24 cellular contexts compared by ENCODE assay signal in the genomic region with DNA sequence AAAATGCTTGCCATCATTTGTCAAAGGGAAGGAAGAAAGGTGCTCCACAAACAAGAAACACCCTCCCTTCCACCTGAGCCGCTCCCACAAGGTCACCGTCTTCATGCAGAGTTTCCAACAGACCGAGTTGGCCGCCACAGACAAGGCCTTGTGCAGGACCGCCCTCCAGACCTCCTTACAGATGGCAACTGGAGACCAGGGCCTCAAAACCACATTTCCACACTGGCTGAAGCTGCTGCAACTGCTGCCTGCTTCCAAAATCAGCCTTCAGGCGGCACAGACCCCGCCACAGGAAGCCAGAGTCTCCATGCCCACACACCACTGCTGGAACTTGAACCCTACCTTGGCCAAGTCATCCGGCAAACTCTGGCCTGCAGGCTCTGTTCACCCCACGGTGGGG. TPM values are rescaled to one million over a fixed set of nuclear protein-coding genes. Genes with fewer than 3 reads are reported as not detected.
DNase-seq lines count a peak whose midpoint lies in the region; ATAC-seq, FAIRE-seq and TF ChIP-seq lines count a peak whose summit lies in the region.
"Had no signal": no experiment of that assay in that cellular context is flagged by ENCODE, and none has a peak within 500 bp of the region (broad histone marks: within the 10 kb centered on the region; RNA-seq: fewer than 3 reads in every experiment).

No MANE protein-coding gene starts in this region.

- in situ Hi-C loops in HepG2 (cut with HindIII; ENCODE audit: extremely low pct_ligation_motif_present, low pct_unique_long_range_greater_than_20kb) = no loop called here
- in situ Hi-C loops in Panc1 (cut with HindIII; ENCODE audit: low pct_unique_long_range_greater_than_20kb, low sequenced_read_pairs) = no loop called here

- H3K9me3 ChIP-seq in HepG2 (ENCODE audit: low read length) (no peaks in the 10 kb centered on the region), right lobe of liver (no peaks in the 10 kb centered on the region), Panc1 (ENCODE audit: control insufficient read depth, insufficient read depth, low read depth, low read length) (no peaks in the 10 kb centered on the region), thyroid gland (no peaks in the 10 kb centered on the region), prostate gland (no peaks in the 10 kb centered on the region)
- no peaks in the 10 kb centered on the region for H3K9me3 ChIP-seq in naive thymus-derived CD4-positive, alpha-beta T cell (ENCODE audit: control insufficient read depth in 2 of 3, low read length in 3 of 3)

- 93% methylated on average over 6 of the region's 9 CpGs for WGBS in HepG2 (ENCODE audit: low lambda C conversion rate)
- 92% methylated on average over 2 of the region's 9 CpGs for WGBS in right lobe of liver (ENCODE audit: insufficient coverage, low coverage, low lambda C conversion rate, missing lambda C conversion rate)
- WGBS in thyroid gland, 2 donors = 88 to 95% methylated on average over 9 of the region's 9 CpGs
- 75% methylated on average over 9 of the region's 9 CpGs for WGBS in prostate gland

- no peaks in the 10 kb centered on the region; the same call in 1 of the 2 replicates for H4K20me1 ChIP-seq in HepG2 (ENCODE audit: insufficient read depth, low read length)

- H3K4me3 Mint-ChIP-seq in naive thymus-derived CD4-positive, alpha-beta T cell = peak overlapping the region in 1 of 10 donors; percentile 25
- H3K4me3 Mint-ChIP-seq: CD4-positive, alpha-beta T cell had no signal

- peaks cover 20% of the 10 kb centered on the region for H3K4me1 ChIP-seq in HepG2 (ENCODE audit: insufficient read depth, low read length)
- peaks cover 0 to 3% (median under 1%) of the 10 kb centered on the region in 4 donors for H3K4me1 ChIP-seq in right lobe of liver
- peaks cover 25% of the 10 kb centered on the region for H3K4me1 ChIP-seq in Panc1 (ENCODE audit: control insufficient read depth, insufficient read depth, low read length)
- peaks cover 4 to 33% of the 10 kb centered on the region in 2 donors for H3K4me1 ChIP-seq in naive thymus-derived CD4-positive, alpha-beta T cell (ENCODE audit: control insufficient read depth in 2 of 2, insufficient read depth in 2 of 2, low read length in 2 of 2)
- peaks cover 35 to 40% of the 10 kb centered on the region in 2 donors for H3K4me1 ChIP-seq in thyroid gland
- peaks cover 14% of the 10 kb centered on the region for H3K4me1 ChIP-seq in prostate gland (replicated peaks)

- peaks cover 28 to 66% of the 10 kb centered on the region in 2 experiments for H3K36me3 ChIP-seq in HepG2 (replicated peaks in 1 of 2; ENCODE audit: control insufficient read depth in 1 of 2, insufficient read depth in 2 of 2, low read length in 2 of 2)
- H3K36me3 ChIP-seq in right lobe of liver = peaks cover 0 to 43% (median 7%) of the 10 kb centered on the region in 4 donors
- peaks cover 4% of the 10 kb centered on the region; the same call in 1 of the 2 replicates for H3K36me3 ChIP-seq in Panc1 (ENCODE audit: control insufficient read depth, insufficient read depth, low read length)
- peaks cover 0 to 49% (median 8%) of the 10 kb centered on the region in 3 experiments for H3K36me3 ChIP-seq in naive thymus-derived CD4-positive, alpha-beta T cell (ENCODE audit: control insufficient read depth in 2 of 3, insufficient read depth in 3 of 3, low read length in 3 of 3)
- H3K36me3 ChIP-seq in thyroid gland = peaks cover 10 to 41% of the 10 kb centered on the region in 2 donors
- H3K36me3 ChIP-seq in prostate gland = peaks cover 0 to 5% of the 10 kb centered on the region in 2 donors

- H3K27ac ChIP-seq in HepG2 (ENCODE audit: extremely low read length, insufficient read depth, low read length) (no peak overlapping the region), right lobe of liver (no peak overlapping the region), Panc1 (ENCODE audit: low read length) (no peak overlapping the region), thyroid gland (peak overlapping the region; percentile 86 to 92 (median 88)), prostate gland (peak overlapping the region in 1 of 2 donors; percentile 0)
- no peak overlapping the region for H3K27ac ChIP-seq in naive thymus-derived CD4-positive, alpha-beta T cell (ENCODE audit: low read depth, low read length)

- TF ChIP-seq EP300 in HepG2 (IDR thresholded peaks at IDR 0.05; ENCODE audit: low read depth in 2 of 2, low read length in 2 of 2) = no peak
- no peak for TF ChIP-seq EP300 in HepG2 (CRISPR knock-in tag; IDR thresholded peaks at IDR 0.05; ENCODE audit: borderline replicate concordance)

- no peaks in the 10 kb centered on the region; a peak in 1 of 5 replicates for H3K27me3 ChIP-seq in HepG2 (ENCODE audit: control insufficient read depth in 1 of 2, insufficient read depth in 2 of 2, low read length in 2 of 2)
- no peaks in the 10 kb centered on the region for H3K27me3 ChIP-seq in right lobe of liver
- H3K27me3 ChIP-seq in Panc1 (ENCODE audit: control insufficient read depth, insufficient read depth, low read length) = no peaks in the 10 kb centered on the region
- H3K27me3 ChIP-seq in naive thymus-derived CD4-positive, alpha-beta T cell (ENCODE audit: control insufficient read depth in 2 of 2, insufficient read depth in 2 of 2, low read length in 2 of 2) = no peaks in the 10 kb centered on the region
- no peaks in the 10 kb centered on the region for H3K27me3 ChIP-seq in thyroid gland
- H3K27me3 ChIP-seq in prostate gland (replicated peaks; ENCODE audit: insufficient read depth) = no peaks in the 10 kb centered on the region

- H3K4me2 ChIP-seq in HepG2 (ENCODE audit: low read depth, low read length) = no peak overlapping the region

- intact Hi-C loops in HepG2 (cut with micrococcal nuclease; ENCODE audit: unreplicated experiment) (no loop called here), right lobe of liver (cut with DNase I) (no loop called here), Panc1 (cut with micrococcal nuclease; ENCODE audit: unreplicated experiment) (no loop called here), thyroid gland (cut with DNase I) (no loop called here), prostate gland (cut with DNase I) (no loop called here)
- intact Hi-C loops in naive thymus-derived CD4-positive, alpha-beta T cell (cut with micrococcal nuclease) = no loop called here

- peaks cover 9 to 32% (median 18%) of the 10 kb centered on the region in 5 donors for H3K36me3 Mint-ChIP-seq in naive thymus-derived CD4-positive, alpha-beta T cell

- DNase-seq in HepG2 (ENCODE audit: low spot score) (no peak), right lobe of liver (no peak), Panc1 (ENCODE audit: low read depth, low spot score) (no peak), thyroid gland (no peak), retina (no peak), DMS79 treated with DMSO at 0.1 percent for 48 hours (lab: John Stamatoyannopoulos, UW) (no peak), prostate gland (ENCODE audit: low spot score) (no peak)
- no peak for DNase-seq in naive thymus-derived CD4-positive, alpha-beta T cell
- DNase-seq: CD4-positive, alpha-beta T cell; COR-L47; DMS53; NCI-H1105 treated with DMSO at 0.1 percent for 48 hours; NCI-H146; NCI-H2029; NCI-H446 treated with DMSO at 0.1 percent for 48 hours; NCI-H526 treated with DMSO at 0.1 percent for 48 hours; SHP77 treated with DMSO at 0.1 percent for 48 hours had no signal

- H3K4me3 ChIP-seq in HepG2 (replicated peaks in 1 of 3; ENCODE audit: insufficient read depth in 1 of 3, low read depth in 2 of 3, low read length in 3 of 3) (no peak overlapping the region), right lobe of liver (no peak overlapping the region), Panc1 (ENCODE audit: low read depth in 2 of 2, low read length in 2 of 2) (no peak overlapping the region), thyroid gland (replicated peaks in 1 of 3) (no peak overlapping the region), prostate gland (no peak overlapping the region)
- H3K4me3 ChIP-seq in naive thymus-derived CD4-positive, alpha-beta T cell (ENCODE audit: low read length) = no peak overlapping the region
- H3K4me3 ChIP-seq: GM12878 had no signal

- H3K4me1 Mint-ChIP-seq in naive thymus-derived CD4-positive, alpha-beta T cell = peaks cover 21 to 42% (median 33%) of the 10 kb centered on the region in 7 donors

- no TSS peak for BruUV-seq in HepG2 (replicated peaks; lab: Mats Ljungman, UMichigan)
- TSS peak; percentile 27 for BruUV-seq in Panc1 (replicated peaks; lab: Mats Ljungman, UMichigan)

- H3K27me3 Mint-ChIP-seq in naive thymus-derived CD4-positive, alpha-beta T cell = no peaks in the 10 kb centered on the region
- H3K27me3 Mint-ChIP-seq: CD4-positive, alpha-beta T cell had no signal

- peak overlapping the region in 5 of 9 donors; percentile 24 to 91 (median 57) for H3K27ac Mint-ChIP-seq in naive thymus-derived CD4-positive, alpha-beta T cell

- H3K79me2 ChIP-seq in HepG2 (ENCODE audit: insufficient read depth, low read length) = peaks cover 29% of the 10 kb centered on the region

- TF ChIP-seq POLR2A in HepG2 (IDR thresholded peaks at IDR 0.05; ENCODE audit: insufficient read depth in 1 of 2, low read depth in 2 of 2, low read length in 2 of 2) = no peak
- TF ChIP-seq POLR2A in right lobe of liver (IDR thresholded peaks at IDR 0.05) = no peak
- TF ChIP-seq POLR2A in thyroid gland (IDR thresholded peaks at IDR 0.05) = no peak
- TF ChIP-seq POLR2A in prostate gland (IDR thresholded peaks at IDR 0.05) = no peak

- no peak for TF ChIP-seq CTCF in HepG2 (CRISPR knock-in tag; IDR thresholded peaks at IDR 0.05)
- TF ChIP-seq CTCF in right lobe of liver (IDR thresholded peaks at IDR 0.05) = no peak
- TF ChIP-seq CTCF in Panc1 (IDR thresholded peaks at IDR 0.05) = no peak
- no peak for TF ChIP-seq CTCF in thyroid gland (IDR thresholded peaks at IDR 0.05)
- no peak for TF ChIP-seq CTCF in prostate gland (IDR thresholded peaks at IDR 0.05)

- peaks cover 0 to 4% (median 0%) of the 10 kb centered on the region in 11 donors for H3K9me3 Mint-ChIP-seq in naive thymus-derived CD4-positive, alpha-beta T cell
- H3K9me3 Mint-ChIP-seq: CD4-positive, alpha-beta T cell had no signal

- FAIRE-seq in HepG2 (lab: Jason Lieb, UNC) = no peak
- FAIRE-seq: G401.6, GM12878 had no signal

- no peak overlapping the region for H2AFZ ChIP-seq in HepG2 (ENCODE audit: low read length)

- H3K9ac ChIP-seq in HepG2 (ENCODE audit: insufficient read depth, low read depth, low read length) = no peak overlapping the region

- ATAC-seq in HepG2 = no peak
- ATAC-seq in right lobe of liver = no peak
- no peak for ATAC-seq in Panc1
- no peak for ATAC-seq in naive thymus-derived CD4-positive, alpha-beta T cell
- ATAC-seq: GM12878, HCT116 had no signal

- POLR2A ChIA-PET in HepG2 (lab: Yijun Ruan, JAX) = no interaction called here
- POLR2A ChIA-PET in Panc1 (lab: Charles Lee) = no interaction called here
- POLR2A ChIA-PET in naive thymus-derived CD4-positive, alpha-beta T cell (lab: Charles Lee) = interaction anchor here (0.6 to 0.7 kb wide), 2 partner anchors 33 to 75 kb away, joined by 3 read pairs; no protein-coding TSS in a partner anchor

- no peak for TF ChIP-seq RAD21 in HepG2 (CRISPR knock-in tag; IDR thresholded peaks at IDR 0.05)

- CTCF ChIA-PET in HepG2 (lab: Yijun Ruan, JAX; ENCODE audit: low intra/inter-chr PET ratio, low total read pairs) (no interaction called here), Panc1 (lab: Charles Lee) (no interaction called here)
- CTCF ChIA-PET in naive thymus-derived CD4-positive, alpha-beta T cell (lab: Charles Lee) = no interaction called here

RNA-seq across cellular contexts. Expression of a gene that starts 6.3 kb away (rescaled TPM):
- 18.2 and 29.6 TPM in 2 replicates for total RNA-seq in HepG2 (2016; rRNA removed; fragmentation: Illumina TruSeq; extraction: Trizol)
- 52.0 and 58.7 TPM in 2 replicates for total RNA-seq in HepG2 (2016; cell fraction: cytosol; rRNA removed; fragmentation: Illumina TruSeq; extraction: Trizol; ENCODE audit: low read depth)
- total RNA-seq in HepG2 (2016; cell fraction: insoluble cytoplasmic fraction; rRNA removed; fragmentation: Illumina TruSeq; extraction: Trizol) = 20.8 and 32.8 TPM in 2 replicates
- total RNA-seq in HepG2 (2016; cell fraction: membrane; rRNA removed; fragmentation: Illumina TruSeq; extraction: Trizol) = 63.0 and 70.8 TPM in 2 replicates
- total RNA-seq in HepG2 (2016; cell fraction: nucleus; rRNA removed; fragmentation: Illumina TruSeq; extraction: Trizol) = 23.5 and 24.2 TPM in 2 replicates
- 22.3 and 31.6 TPM in 2 replicates for polyA plus RNA-seq in HepG2 (2011; rRNA removed)
- polyA plus RNA-seq in HepG2 (2011; cell fraction: cytosol; rRNA removed) = 18.7 and 21.9 TPM in 2 replicates
- polyA plus RNA-seq in HepG2 (2011; cell fraction: nucleus; rRNA removed) = 48.8 and 50.2 TPM in 2 replicates
- polyA plus RNA-seq in HepG2 (2012) = 24.8 and 28.9 TPM in 2 replicates
- polyA plus RNA-seq in HepG2 (2016; cell fraction: cytosol; fragmentation: Illumina TruSeq; extraction: Trizol; ENCODE audit: low read depth) = 54.2 and 64.1 TPM in 2 replicates
- 20.0 and 24.6 TPM in 2 replicates for polyA plus RNA-seq in HepG2 (2016; cell fraction: insoluble cytoplasmic fraction; fragmentation: Illumina TruSeq; extraction: Trizol; ENCODE audit: low read depth)
- polyA plus RNA-seq in HepG2 (2016; cell fraction: membrane; fragmentation: Illumina TruSeq; extraction: Trizol; ENCODE audit: low read depth) = 53.8 and 73.1 TPM in 2 replicates
- polyA plus RNA-seq in HepG2 (2016; cell fraction: nucleus; fragmentation: Illumina TruSeq; extraction: Trizol; ENCODE audit: insufficient read depth, low read depth) = 41.0 and 44.0 TPM in 2 replicates
- 25.5 and 31.1 TPM in 2 replicates for polyA minus RNA-seq in HepG2 (2011; rRNA and poly(A)+ RNA removed; ENCODE audit: low replicate concordance)
- polyA minus RNA-seq in HepG2 (2011; cell fraction: cytosol; rRNA and poly(A)+ RNA removed) = 12.7 and 21.4 TPM in 2 replicates
- polyA minus RNA-seq in HepG2 (2011; cell fraction: nucleus; rRNA and poly(A)+ RNA removed) = 27.7 and 32.9 TPM in 2 replicates
- total RNA-seq in right lobe of liver = 10 to 100 TPM; 11.3 to 17.9 (median 14.0) TPM
- total RNA-seq in Panc1 (2021; ENCODE audit: unreplicated experiment) = 105 TPM
- 143 TPM for polyA plus RNA-seq in Panc1 (2012; ENCODE audit: insufficient read length)
- 100 to 1,000 TPM in 1 of 5 experiments, 10 to 100 TPM in 4; 44.5 to 117 (median 54.2) TPM for total RNA-seq in naive thymus-derived CD4-positive, alpha-beta T cell
- polyA plus RNA-seq in naive thymus-derived CD4-positive, alpha-beta T cell = 10 to 100 TPM; 33.0 to 71.8 TPM
- 100 to 1,000 TPM in 1 of 4 donors, 10 to 100 TPM in 3; 61.8 to 103 (median 87.6) TPM for total RNA-seq in thyroid gland
- total RNA-seq in prostate gland = 100 to 1,000 TPM in 1 of 2 donors, 10 to 100 TPM in 1; 53.5 to 102 TPM

RNA-seq across cellular contexts. Expression of a gene that starts 6.9 kb away (rescaled TPM):
- total RNA-seq in HepG2 (2016; rRNA removed; fragmentation: Illumina TruSeq; extraction: Trizol) (2.7 and 5.6 TPM in 2 replicates), right lobe of liver (10 to 100 TPM in 3 of 6 experiments, 1 to 10 TPM in 3; 6.9 to 15.5 (median 10.5) TPM), Panc1 (2021; ENCODE audit: unreplicated experiment) (45.2 TPM), thyroid gland (100 to 1,000 TPM in 1 of 4 donors, 10 to 100 TPM in 3; 57.3 to 103 (median 67.7) TPM), prostate gland (10 to 100 TPM; 66.0 to 70.9 TPM)
- total RNA-seq in HepG2 (2016; cell fraction: cytosol; rRNA removed; fragmentation: Illumina TruSeq; extraction: Trizol; ENCODE audit: low read depth) = 0.71 and 1.1 TPM in 2 replicates
- total RNA-seq in HepG2 (2016; cell fraction: insoluble cytoplasmic fraction; rRNA removed; fragmentation: Illumina TruSeq; extraction: Trizol) = 2.5 and 6.4 TPM in 2 replicates
- 2.9 and 3.2 TPM in 2 replicates for total RNA-seq in HepG2 (2016; cell fraction: membrane; rRNA removed; fragmentation: Illumina TruSeq; extraction: Trizol)
- 6.8 and 8.5 TPM in 2 replicates for total RNA-seq in HepG2 (2016; cell fraction: nucleus; rRNA removed; fragmentation: Illumina TruSeq; extraction: Trizol)
- polyA plus RNA-seq in HepG2 (2011; rRNA removed) = 17.1 and 20.9 TPM in 2 replicates
- polyA plus RNA-seq in HepG2 (2011; cell fraction: cytosol; rRNA removed) = 13.5 and 14.1 TPM in 2 replicates
- polyA plus RNA-seq in HepG2 (2011; cell fraction: nucleus; rRNA removed) = 42.7 and 42.8 TPM in 2 replicates
- 20.6 and 20.8 TPM in 2 replicates for polyA plus RNA-seq in HepG2 (2012)
- polyA plus RNA-seq in HepG2 (2016; cell fraction: cytosol; fragmentation: Illumina TruSeq; extraction: Trizol; ENCODE audit: low read depth) = 1.3 and 1.4 TPM in 2 replicates
- 3.6 and 3.8 TPM in 2 replicates for polyA plus RNA-seq in HepG2 (2016; cell fraction: insoluble cytoplasmic fraction; fragmentation: Illumina TruSeq; extraction: Trizol; ENCODE audit: low read depth)
- 2.4 and 2.9 TPM in 2 replicates for polyA plus RNA-seq in HepG2 (2016; cell fraction: membrane; fragmentation: Illumina TruSeq; extraction: Trizol; ENCODE audit: low read depth)
- polyA plus RNA-seq in HepG2 (2016; cell fraction: nucleus; fragmentation: Illumina TruSeq; extraction: Trizol; ENCODE audit: insufficient read depth, low read depth) = 21.0 and 22.8 TPM in 2 replicates
- polyA minus RNA-seq in HepG2 (2011; rRNA and poly(A)+ RNA removed; ENCODE audit: low replicate concordance) = 5.4 and 7.9 TPM in 2 replicates
- polyA minus RNA-seq in HepG2 (2011; cell fraction: cytosol; rRNA and poly(A)+ RNA removed) = 1.9 and 3.8 TPM in 2 replicates
- 11.6 and 13.4 TPM in 2 replicates for polyA minus RNA-seq in HepG2 (2011; cell fraction: nucleus; rRNA and poly(A)+ RNA removed)
- 35.2 TPM for polyA plus RNA-seq in Panc1 (2012; ENCODE audit: insufficient read length)
- 10 to 100 TPM; 26.2 to 44.3 (median 40.4) TPM for total RNA-seq in naive thymus-derived CD4-positive, alpha-beta T cell
- polyA plus RNA-seq in naive thymus-derived CD4-positive, alpha-beta T cell = 10 to 100 TPM; 31.4 to 37.8 TPM

RNA-seq across cellular contexts. Expression of a gene that starts 17.4 kb away (rescaled TPM):
- total RNA-seq in HepG2 (2016; rRNA removed; fragmentation: Illumina TruSeq; extraction: Trizol) (55.6 and 89.3 TPM in 2 replicates), right lobe of liver (100 to 1,000 TPM in 5 of 6 experiments, 10 to 100 TPM in 1; 95.8 to 184 (median 120) TPM), Panc1 (2021; ENCODE audit: unreplicated experiment) (256 TPM), thyroid gland (100 to 1,000 TPM; 185 to 259 (median 195) TPM), prostate gland (100 to 1,000 TPM in 1 of 2 donors, 10 to 100 TPM in 1; 92.1 to 114 TPM)
- 23.4 and 26.5 TPM in 2 replicates for total RNA-seq in HepG2 (2016; cell fraction: cytosol; rRNA removed; fragmentation: Illumina TruSeq; extraction: Trizol; ENCODE audit: low read depth)
- total RNA-seq in HepG2 (2016; cell fraction: insoluble cytoplasmic fraction; rRNA removed; fragmentation: Illumina TruSeq; extraction: Trizol) = 59.5 and 96.0 TPM in 2 replicates
- total RNA-seq in HepG2 (2016; cell fraction: membrane; rRNA removed; fragmentation: Illumina TruSeq; extraction: Trizol) = 40.7 and 48.2 TPM in 2 replicates
- total RNA-seq in HepG2 (2016; cell fraction: nucleus; rRNA removed; fragmentation: Illumina TruSeq; extraction: Trizol) = 113 TPM in 2 replicates
- polyA plus RNA-seq in HepG2 (2011; rRNA removed) = 416 and 597 TPM in 2 replicates
- polyA plus RNA-seq in HepG2 (2011; cell fraction: cytosol; rRNA removed) = 128 and 201 TPM in 2 replicates
- 5,456 and 6,377 TPM in 2 replicates for polyA plus RNA-seq in HepG2 (2011; cell fraction: nucleus; rRNA removed)
- polyA plus RNA-seq in HepG2 (2012) = 164 and 263 TPM in 2 replicates
- polyA plus RNA-seq in HepG2 (2016; cell fraction: cytosol; fragmentation: Illumina TruSeq; extraction: Trizol; ENCODE audit: low read depth) = 26.4 and 28.2 TPM in 2 replicates
- 71.6 and 87.9 TPM in 2 replicates for polyA plus RNA-seq in HepG2 (2016; cell fraction: insoluble cytoplasmic fraction; fragmentation: Illumina TruSeq; extraction: Trizol; ENCODE audit: low read depth)
- 43.4 and 44.2 TPM in 2 replicates for polyA plus RNA-seq in HepG2 (2016; cell fraction: membrane; fragmentation: Illumina TruSeq; extraction: Trizol; ENCODE audit: low read depth)
- polyA plus RNA-seq in HepG2 (2016; cell fraction: nucleus; fragmentation: Illumina TruSeq; extraction: Trizol; ENCODE audit: insufficient read depth, low read depth) = 595 and 650 TPM in 2 replicates
- polyA minus RNA-seq in HepG2 (2011; rRNA and poly(A)+ RNA removed; ENCODE audit: low replicate concordance) = 35.7 and 322 TPM in 2 replicates
- 77.0 and 84.5 TPM in 2 replicates for polyA minus RNA-seq in HepG2 (2011; cell fraction: cytosol; rRNA and poly(A)+ RNA removed)
- 292 and 312 TPM in 2 replicates for polyA minus RNA-seq in HepG2 (2011; cell fraction: nucleus; rRNA and poly(A)+ RNA removed)
- polyA plus RNA-seq in Panc1 (2012; ENCODE audit: insufficient read length) = 495 TPM
- total RNA-seq in naive thymus-derived CD4-positive, alpha-beta T cell = 10 to 100 TPM in 3 of 5 experiments, 1 to 10 TPM in 2; 7.2 to 16.6 (median 10.9) TPM
- 1 to 10 TPM; 4.5 to 4.6 TPM for polyA plus RNA-seq in naive thymus-derived CD4-positive, alpha-beta T cell

RNA-seq across cellular contexts. Expression of a gene that starts 51.6 kb away (rescaled TPM):
- 0.13 TPM in 1 of 2 replicates, not detected in the other for total RNA-seq in HepG2 (2016; rRNA removed; fragmentation: Illumina TruSeq; extraction: Trizol)
- total RNA-seq in HepG2 (2016; cell fraction: cytosol; rRNA removed; fragmentation: Illumina TruSeq; extraction: Trizol; ENCODE audit: low read depth) = not detected in 2 replicates
- not detected in 2 replicates for total RNA-seq in HepG2 (2016; cell fraction: insoluble cytoplasmic fraction; rRNA removed; fragmentation: Illumina TruSeq; extraction: Trizol)
- total RNA-seq in HepG2 (2016; cell fraction: membrane; rRNA removed; fragmentation: Illumina TruSeq; extraction: Trizol) = 0.15 TPM in 1 of 2 replicates, not detected in the other
- not detected in 2 replicates for total RNA-seq in HepG2 (2016; cell fraction: nucleus; rRNA removed; fragmentation: Illumina TruSeq; extraction: Trizol)
- polyA plus RNA-seq in HepG2 (2011; rRNA removed) = 0.09 TPM in 2 replicates
- polyA plus RNA-seq in HepG2 (2011; cell fraction: cytosol; rRNA removed) = 0.11 TPM in 1 of 2 replicates, not detected in the other
- 1.3 and 1.6 TPM in 2 replicates for polyA plus RNA-seq in HepG2 (2011; cell fraction: nucleus; rRNA removed)
- 0.60 and 0.79 TPM in 2 replicates for polyA plus RNA-seq in HepG2 (2012)
- polyA plus RNA-seq in HepG2 (2016; cell fraction: cytosol; fragmentation: Illumina TruSeq; extraction: Trizol; ENCODE audit: low read depth) = 0.18 and 0.26 TPM in 2 replicates
- 0.16 and 0.24 TPM in 2 replicates for polyA plus RNA-seq in HepG2 (2016; cell fraction: insoluble cytoplasmic fraction; fragmentation: Illumina TruSeq; extraction: Trizol; ENCODE audit: low read depth)
- polyA plus RNA-seq in HepG2 (2016; cell fraction: membrane; fragmentation: Illumina TruSeq; extraction: Trizol; ENCODE audit: low read depth) = 0.22 and 0.28 TPM in 2 replicates
- polyA plus RNA-seq in HepG2 (2016; cell fraction: nucleus; fragmentation: Illumina TruSeq; extraction: Trizol; ENCODE audit: insufficient read depth, low read depth) = 1.4 and 1.5 TPM in 2 replicates
- 0.42 TPM in 1 of 2 replicates, not detected in the other for polyA minus RNA-seq in HepG2 (2011; rRNA and poly(A)+ RNA removed; ENCODE audit: low replicate concordance)
- polyA minus RNA-seq in HepG2 (2011; cell fraction: cytosol; rRNA and poly(A)+ RNA removed) = not detected in 2 replicates
- polyA minus RNA-seq in HepG2 (2011; cell fraction: nucleus; rRNA and poly(A)+ RNA removed) = 0.26 and 0.50 TPM in 2 replicates
- under 1 TPM in 4 of 6 experiments, not detected in 2; 0.31 to 0.90 (median 0.41) TPM for total RNA-seq in right lobe of liver
- 0.95 TPM for total RNA-seq in Panc1 (2021; ENCODE audit: unreplicated experiment)
- 3.0 TPM for polyA plus RNA-seq in Panc1 (2012; ENCODE audit: insufficient read length)
- 1 to 10 TPM in 2 of 5 experiments, under 1 TPM in 3; 0.27 to 1.9 (median 0.75) TPM for total RNA-seq in naive thymus-derived CD4-positive, alpha-beta T cell
- not detected for polyA plus RNA-seq in naive thymus-derived CD4-positive, alpha-beta T cell
- total RNA-seq in thyroid gland = under 1 TPM in 2 of 4 donors, not detected in 2; 0.88 to 0.89 TPM
- under 1 TPM; 0.68 TPM for total RNA-seq in prostate gland
- total RNA-seq: A172, GM12878, H4, M059J had no signal
- polyA plus RNA-seq: BJ, GM12878 had no signal

RNA-seq across cellular contexts. Expression of a gene that starts 58.6 kb away (rescaled TPM):
- 240 and 336 TPM in 2 replicates for total RNA-seq in HepG2 (2016; rRNA removed; fragmentation: Illumina TruSeq; extraction: Trizol)
- 94.7 and 94.9 TPM in 2 replicates for total RNA-seq in HepG2 (2016; cell fraction: cytosol; rRNA removed; fragmentation: Illumina TruSeq; extraction: Trizol; ENCODE audit: low read depth)
- 233 and 351 TPM in 2 replicates for total RNA-seq in HepG2 (2016; cell fraction: insoluble cytoplasmic fraction; rRNA removed; fragmentation: Illumina TruSeq; extraction: Trizol)
- total RNA-seq in HepG2 (2016; cell fraction: membrane; rRNA removed; fragmentation: Illumina TruSeq; extraction: Trizol) = 97.2 and 101 TPM in 2 replicates
- 84.2 and 97.2 TPM in 2 replicates for total RNA-seq in HepG2 (2016; cell fraction: nucleus; rRNA removed; fragmentation: Illumina TruSeq; extraction: Trizol)
- polyA plus RNA-seq in HepG2 (2011; rRNA removed) = 88.1 and 107 TPM in 2 replicates
- 93.4 and 124 TPM in 2 replicates for polyA plus RNA-seq in HepG2 (2011; cell fraction: cytosol; rRNA removed)
- polyA plus RNA-seq in HepG2 (2011; cell fraction: nucleus; rRNA removed) = 50.1 and 56.3 TPM in 2 replicates
- 89.8 and 93.0 TPM in 2 replicates for polyA plus RNA-seq in HepG2 (2012)
- polyA plus RNA-seq in HepG2 (2016; cell fraction: cytosol; fragmentation: Illumina TruSeq; extraction: Trizol; ENCODE audit: low read depth) = 78.6 and 81.5 TPM in 2 replicates
- polyA plus RNA-seq in HepG2 (2016; cell fraction: insoluble cytoplasmic fraction; fragmentation: Illumina TruSeq; extraction: Trizol; ENCODE audit: low read depth) = 291 and 296 TPM in 2 replicates
- 74.1 and 77.8 TPM in 2 replicates for polyA plus RNA-seq in HepG2 (2016; cell fraction: membrane; fragmentation: Illumina TruSeq; extraction: Trizol; ENCODE audit: low read depth)
- polyA plus RNA-seq in HepG2 (2016; cell fraction: nucleus; fragmentation: Illumina TruSeq; extraction: Trizol; ENCODE audit: insufficient read depth, low read depth) = 141 and 146 TPM in 2 replicates
- 76.8 and 132 TPM in 2 replicates for polyA minus RNA-seq in HepG2 (2011; rRNA and poly(A)+ RNA removed; ENCODE audit: low replicate concordance)
- 46.9 and 78.3 TPM in 2 replicates for polyA minus RNA-seq in HepG2 (2011; cell fraction: cytosol; rRNA and poly(A)+ RNA removed)
- polyA minus RNA-seq in HepG2 (2011; cell fraction: nucleus; rRNA and poly(A)+ RNA removed) = 15.8 and 16.4 TPM in 2 replicates
- 100 to 1,000 TPM; 102 to 184 (median 150) TPM for total RNA-seq in right lobe of liver
- 257 TPM for total RNA-seq in Panc1 (2021; ENCODE audit: unreplicated experiment)
- polyA plus RNA-seq in Panc1 (2012; ENCODE audit: insufficient read length) = 397 TPM
- total RNA-seq in naive thymus-derived CD4-positive, alpha-beta T cell = 100 to 1,000 TPM in 2 of 5 experiments, 10 to 100 TPM in 3; 61.4 to 272 (median 90.3) TPM
- polyA plus RNA-seq in naive thymus-derived CD4-positive, alpha-beta T cell = 100 to 1,000 TPM; 179 to 214 TPM
- total RNA-seq in thyroid gland = 100 to 1,000 TPM; 300 to 965 (median 558) TPM
- 100 to 1,000 TPM; 124 to 285 TPM for total RNA-seq in prostate gland

Comparison
In these comparisons a context has a peak if more than half of its experiments do, and no peak if none do; other contexts are left out.
1. H3K27ac ChIP-seq: peak in thyroid gland (3 of 3); none in HepG2 (single experiment), right lobe of liver (0 of 3), Panc1 (single experiment) and naive thymus-derived CD4-positive, alpha-beta T cell (single experiment).